ENCODE assay signal across 1 cellular context in genomic region chr9:130260816-130261765, GRCh38.
TF ChIP-seq lines count a peak whose summit lies in the region.

No MANE protein-coding gene starts in this region.

TF ChIP-seq in H1, 55 proteins besides CTCF, POLR2A, EP300 and RAD21:
- TF ChIP-seq ATF2 (IDR thresholded peaks at IDR 0.05; ENCODE audit: low read length) (no peak), BACH1 (IDR thresholded peaks at IDR 0.05; ENCODE audit: low read length) (no peak), CBX8 (IDR thresholded peaks at IDR 0.05; ENCODE audit: borderline replicate concordance, low read depth, low read length) (no peak), KDM1A (IDR thresholded peaks at IDR 0.05; ENCODE audit: borderline replicate concordance, low read length) (no peak), FOSL1 (IDR thresholded peaks at IDR 0.05; ENCODE audit: insufficient read depth, low read depth, low read length) (no peak), TAF1 (IDR thresholded peaks at IDR 0.05; ENCODE audit: low read depth, low read length) (no peak), KDM5A (IDR thresholded peaks at IDR 0.05; ENCODE audit: low read length) (no peak), ATF3 (IDR thresholded peaks at IDR 0.05; ENCODE audit: insufficient read depth, low read depth, low read length) (no peak), CBX5 (IDR thresholded peaks at IDR 0.05; ENCODE audit: low read depth, low read length) (no peak), EGR1 (IDR thresholded peaks at IDR 0.05; ENCODE audit: borderline replicate concordance, low read depth, low read length) (no peak), JUND (IDR thresholded peaks at IDR 0.05; ENCODE audit: low read length) (no peak), E2F6 (IDR thresholded peaks at IDR 0.05) (no peak), RXRA (IDR thresholded peaks at IDR 0.05; ENCODE audit: insufficient read depth, low read depth, low read length) (no peak), SIRT6 (IDR thresholded peaks at IDR 0.05; ENCODE audit: low read length) (no peak), RNF2 (IDR thresholded peaks at IDR 0.05; ENCODE audit: borderline replicate concordance, low read depth, low read length, missing control alignments, poor library complexity, severe bottlenecking) (no peak), YY1 (IDR thresholded peaks at IDR 0.05; ENCODE audit: low read depth, low read length) (no peak), NRF1 (IDR thresholded peaks at IDR 0.05; ENCODE audit: low read depth, low read length) (no peak)
- TF ChIP-seq, protein P1, sequence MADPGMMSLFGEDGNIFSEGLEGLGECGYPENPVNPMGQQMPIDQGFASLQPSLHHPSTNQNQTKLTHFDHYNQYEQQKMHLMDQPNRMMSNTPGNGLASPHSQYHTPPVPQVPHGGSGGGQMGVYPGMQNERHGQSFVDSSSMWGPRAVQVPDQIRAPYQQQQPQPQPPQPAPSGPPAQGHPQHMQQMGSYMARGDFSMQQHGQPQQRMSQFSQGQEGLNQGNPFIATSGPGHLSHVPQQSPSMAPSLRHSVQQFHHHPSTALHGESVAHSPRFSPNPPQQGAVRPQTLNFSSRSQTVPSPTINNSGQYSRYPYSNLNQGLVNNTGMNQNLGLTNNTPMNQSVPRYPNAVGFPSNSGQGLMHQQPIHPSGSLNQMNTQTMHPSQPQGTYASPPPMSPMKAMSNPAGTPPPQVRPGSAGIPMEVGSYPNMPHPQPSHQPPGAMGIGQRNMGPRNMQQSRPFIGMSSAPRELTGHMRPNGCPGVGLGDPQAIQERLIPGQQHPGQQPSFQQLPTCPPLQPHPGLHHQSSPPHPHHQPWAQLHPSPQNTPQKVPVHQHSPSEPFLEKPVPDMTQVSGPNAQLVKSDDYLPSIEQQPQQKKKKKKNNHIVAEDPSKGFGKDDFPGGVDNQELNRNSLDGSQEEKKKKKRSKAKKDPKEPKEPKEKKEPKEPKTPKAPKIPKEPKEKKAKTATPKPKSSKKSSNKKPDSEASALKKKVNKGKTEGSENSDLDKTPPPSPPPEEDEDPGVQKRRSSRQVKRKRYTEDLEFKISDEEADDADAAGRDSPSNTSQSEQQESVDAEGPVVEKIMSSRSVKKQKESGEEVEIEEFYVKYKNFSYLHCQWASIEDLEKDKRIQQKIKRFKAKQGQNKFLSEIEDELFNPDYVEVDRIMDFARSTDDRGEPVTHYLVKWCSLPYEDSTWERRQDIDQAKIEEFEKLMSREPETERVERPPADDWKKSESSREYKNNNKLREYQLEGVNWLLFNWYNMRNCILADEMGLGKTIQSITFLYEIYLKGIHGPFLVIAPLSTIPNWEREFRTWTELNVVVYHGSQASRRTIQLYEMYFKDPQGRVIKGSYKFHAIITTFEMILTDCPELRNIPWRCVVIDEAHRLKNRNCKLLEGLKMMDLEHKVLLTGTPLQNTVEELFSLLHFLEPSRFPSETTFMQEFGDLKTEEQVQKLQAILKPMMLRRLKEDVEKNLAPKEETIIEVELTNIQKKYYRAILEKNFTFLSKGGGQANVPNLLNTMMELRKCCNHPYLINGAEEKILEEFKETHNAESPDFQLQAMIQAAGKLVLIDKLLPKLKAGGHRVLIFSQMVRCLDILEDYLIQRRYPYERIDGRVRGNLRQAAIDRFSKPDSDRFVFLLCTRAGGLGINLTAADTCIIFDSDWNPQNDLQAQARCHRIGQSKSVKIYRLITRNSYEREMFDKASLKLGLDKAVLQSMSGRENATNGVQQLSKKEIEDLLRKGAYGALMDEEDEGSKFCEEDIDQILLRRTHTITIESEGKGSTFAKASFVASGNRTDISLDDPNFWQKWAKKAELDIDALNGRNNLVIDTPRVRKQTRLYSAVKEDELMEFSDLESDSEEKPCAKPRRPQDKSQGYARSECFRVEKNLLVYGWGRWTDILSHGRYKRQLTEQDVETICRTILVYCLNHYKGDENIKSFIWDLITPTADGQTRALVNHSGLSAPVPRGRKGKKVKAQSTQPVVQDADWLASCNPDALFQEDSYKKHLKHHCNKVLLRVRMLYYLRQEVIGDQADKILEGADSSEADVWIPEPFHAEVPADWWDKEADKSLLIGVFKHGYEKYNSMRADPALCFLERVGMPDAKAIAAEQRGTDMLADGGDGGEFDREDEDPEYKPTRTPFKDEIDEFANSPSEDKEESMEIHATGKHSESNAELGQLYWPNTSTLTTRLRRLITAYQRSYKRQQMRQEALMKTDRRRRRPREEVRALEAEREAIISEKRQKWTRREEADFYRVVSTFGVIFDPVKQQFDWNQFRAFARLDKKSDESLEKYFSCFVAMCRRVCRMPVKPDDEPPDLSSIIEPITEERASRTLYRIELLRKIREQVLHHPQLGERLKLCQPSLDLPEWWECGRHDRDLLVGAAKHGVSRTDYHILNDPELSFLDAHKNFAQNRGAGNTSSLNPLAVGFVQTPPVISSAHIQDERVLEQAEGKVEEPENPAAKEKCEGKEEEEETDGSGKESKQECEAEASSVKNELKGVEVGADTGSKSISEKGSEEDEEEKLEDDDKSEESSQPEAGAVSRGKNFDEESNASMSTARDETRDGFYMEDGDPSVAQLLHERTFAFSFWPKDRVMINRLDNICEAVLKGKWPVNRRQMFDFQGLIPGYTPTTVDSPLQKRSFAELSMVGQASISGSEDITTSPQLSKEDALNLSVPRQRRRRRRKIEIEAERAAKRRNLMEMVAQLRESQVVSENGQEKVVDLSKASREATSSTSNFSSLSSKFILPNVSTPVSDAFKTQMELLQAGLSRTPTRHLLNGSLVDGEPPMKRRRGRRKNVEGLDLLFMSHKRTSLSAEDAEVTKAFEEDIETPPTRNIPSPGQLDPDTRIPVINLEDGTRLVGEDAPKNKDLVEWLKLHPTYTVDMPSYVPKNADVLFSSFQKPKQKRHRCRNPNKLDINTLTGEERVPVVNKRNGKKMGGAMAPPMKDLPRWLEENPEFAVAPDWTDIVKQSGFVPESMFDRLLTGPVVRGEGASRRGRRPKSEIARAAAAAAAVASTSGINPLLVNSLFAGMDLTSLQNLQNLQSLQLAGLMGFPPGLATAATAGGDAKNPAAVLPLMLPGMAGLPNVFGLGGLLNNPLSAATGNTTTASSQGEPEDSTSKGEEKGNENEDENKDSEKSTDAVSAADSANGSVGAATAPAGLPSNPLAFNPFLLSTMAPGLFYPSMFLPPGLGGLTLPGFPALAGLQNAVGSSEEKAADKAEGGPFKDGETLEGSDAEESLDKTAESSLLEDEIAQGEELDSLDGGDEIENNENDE (IDR thresholded peaks at IDR 0.05; ENCODE audit: insufficient replicate concordance, low read length), result no peak
